In the genomic region with DNA sequence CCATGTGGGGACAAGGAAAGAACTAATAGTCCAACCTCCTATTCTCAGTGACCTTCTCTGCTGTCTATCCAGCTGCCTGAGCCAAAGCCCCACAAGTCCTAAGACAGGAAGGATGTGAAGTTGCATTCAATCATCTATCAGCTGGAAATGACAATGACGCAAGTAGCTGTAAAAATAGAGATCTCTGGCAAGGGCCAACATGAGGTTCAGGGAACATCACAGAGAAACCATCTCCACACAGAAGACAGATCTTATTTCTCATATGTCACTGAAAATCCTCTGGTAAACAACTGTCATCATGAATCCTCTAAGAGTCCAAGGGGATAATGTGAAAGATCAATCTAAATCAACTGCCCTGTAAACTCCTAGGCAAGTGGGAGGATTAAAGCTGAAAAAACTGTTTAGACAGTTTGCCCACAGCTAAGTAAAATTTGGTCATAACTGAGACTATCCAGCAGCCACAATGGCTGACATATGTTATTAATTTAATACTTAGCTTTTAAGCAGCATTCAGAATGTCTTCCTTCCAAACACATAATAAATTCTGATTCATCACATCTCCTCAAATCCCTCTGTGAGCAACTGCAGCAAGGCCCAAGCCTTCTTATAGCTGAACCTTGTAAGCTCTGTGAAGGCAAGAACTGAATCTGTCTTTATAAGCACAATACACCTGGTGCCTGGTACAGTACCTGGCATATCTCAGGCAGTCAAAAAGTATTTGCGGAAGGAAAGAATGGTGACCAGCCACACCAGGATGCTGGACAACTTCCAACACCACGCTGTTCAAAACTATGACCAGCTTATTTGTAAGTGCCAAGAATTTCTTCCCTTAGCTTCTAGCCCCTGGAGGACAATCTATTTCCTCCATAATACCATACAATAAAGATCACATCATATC, we compare ENCODE assay signal across 11 cellular contexts. TPM values are rescaled to one million over a fixed set of nuclear protein-coding genes. Genes with fewer than 3 reads are reported as not detected.
DNase-seq lines count a peak whose midpoint lies in the region; ATAC-seq and TF ChIP-seq lines count a peak whose summit lies in the region.
"Had no signal": no experiment of that assay in that cellular context is flagged by ENCODE, and none has a peak within 500 bp of the region (broad histone marks: within the 10 kb centered on the region; RNA-seq: fewer than 3 reads in every experiment).

No MANE protein-coding gene starts in this region.

- H3K9me3 Mint-ChIP-seq in activated T-cell treated with anti-CD3 and anti-CD28 coated beads, Interleukin-2, amount 50 U/mL, for 72 hours, result no peaks in the 10 kb centered on the region
- H3K9me3 Mint-ChIP-seq: stimulated activated naive CD8-positive, alpha-beta T cell treated with anti-CD3 and anti-CD28 coated beads, Interleukin-15, Interleukin-2, amounts not matched to agents 100 ng/mL and 50 ng/mL, for 24 hours had no signal

- ATAC-seq in lung (ENCODE audit: insufficient read depth, low FRiP score) (peak; percentile 55), GM18858 (IDR thresholded peaks at IDR 0.05; ENCODE audit: unreplicated experiment) (no peak)
- ATAC-seq in activated T-cell treated with anti-CD3 and anti-CD28 coated beads, Interleukin-2, amount 50 U/mL, for 72 hours (replicated peaks in 1 of 2), result no peak

- no peak overlapping the region for H3K4me3 Mint-ChIP-seq in activated T-cell treated with anti-CD3 and anti-CD28 coated beads, Interleukin-2, amount 50 U/mL, for 72 hours
- H3K4me3 Mint-ChIP-seq: stimulated activated naive CD8-positive, alpha-beta T cell treated with anti-CD3 and anti-CD28 coated beads, Interleukin-15, Interleukin-2, amounts not matched to agents 100 ng/mL and 50 ng/mL, for 24 hours had no signal

- no peaks in the 10 kb centered on the region for H3K79me2 ChIP-seq in ACC112 (ENCODE audit: control insufficient read depth, insufficient read depth, low read length, unreplicated experiment)

- no peak overlapping the region for H2AFZ ChIP-seq in ACC112 (ENCODE audit: low read length, unreplicated experiment)

- H3K27me3 Mint-ChIP-seq in activated T-cell treated with anti-CD3 and anti-CD28 coated beads, Interleukin-2, amount 50 U/mL, for 72 hours (ENCODE audit: low read depth), result no peaks in the 10 kb centered on the region
- H3K27me3 Mint-ChIP-seq: stimulated activated naive CD8-positive, alpha-beta T cell treated with anti-CD3 and anti-CD28 coated beads, Interleukin-15, Interleukin-2, amounts not matched to agents 100 ng/mL and 50 ng/mL, for 24 hours had no signal

- H3K4me1 ChIP-seq in ACC112 (ENCODE audit: control insufficient read depth, insufficient read depth, low read length, unreplicated experiment) (peaks cover 16% of the 10 kb centered on the region), lung (ENCODE audit: control insufficient read depth in 2 of 2, insufficient read depth in 2 of 2, low read length in 2 of 2) (peaks cover 3 to 22% of the 10 kb centered on the region in 2 donors), BE2C (no peaks in the 10 kb centered on the region)

- WGBS in lung, 2 donors, result 43 to 54% methylated on average over 3 of the region's 3 CpGs

- peak; percentile 70 for DNase-seq in MV-4-11 (lab: John Stamatoyannopoulos, UW)
- peak; percentile 73 for DNase-seq in dermis blood vessel endothelial cell
- DNase-seq in lung (ENCODE audit: low spot score), result no peak
- DNase-seq in islet precursor cell, result no peak
- DNase-seq in activated T-cell treated with anti-CD3 and anti-CD28 coated beads, Interleukin-2, amount 50 U/mL, for 72 hours, result no peak
- no peak for DNase-seq in BE2C
- DNase-seq: activated effector memory CD4-positive, alpha-beta T cell treated with Interleukin-2 at 50 U/mL for 16 hours had no signal

- no peak overlapping the region for H3K27ac Mint-ChIP-seq in activated T-cell treated with anti-CD3 and anti-CD28 coated beads, Interleukin-2, amount 50 U/mL, for 72 hours
- H3K27ac Mint-ChIP-seq: stimulated activated naive CD8-positive, alpha-beta T cell treated with anti-CD3 and anti-CD28 coated beads, Interleukin-15, Interleukin-2, amounts not matched to agents 100 ng/mL and 50 ng/mL, for 24 hours had no signal

- H3K27me3 ChIP-seq in ACC112 (ENCODE audit: insufficient read depth, low read length) (no peaks in the 10 kb centered on the region), lung (ENCODE audit: control insufficient read depth, insufficient read depth) (no peaks in the 10 kb centered on the region), BE2C (no peaks in the 10 kb centered on the region)

- H3K36me3 ChIP-seq in ACC112 (ENCODE audit: insufficient read depth, low read length) (no peaks in the 10 kb centered on the region), lung (ENCODE audit: control insufficient read depth in 2 of 2, insufficient read depth in 2 of 2, low read length in 2 of 2) (peaks cover 0 to 1% of the 10 kb centered on the region in 2 donors), BE2C (no peaks in the 10 kb centered on the region)

- no peak overlapping the region for H3K4me3 ChIP-seq in ACC112 (ENCODE audit: low read depth, low read length)
- no peak overlapping the region for H3K4me3 ChIP-seq in lung
- no peak overlapping the region for H3K4me3 ChIP-seq in BE2C (ENCODE audit: low read depth, low read length)

- H3K9me3 ChIP-seq in lung (ENCODE audit: control insufficient read depth in 2 of 2, insufficient read depth in 1 of 2, low read length in 1 of 2) (peaks cover 0 to 1% of the 10 kb centered on the region in 2 donors), BE2C (no peaks in the 10 kb centered on the region)

- TF ChIP-seq CTCF in lung (IDR thresholded peaks at IDR 0.05; ENCODE audit: control extremely low read depth, extremely low read depth) (no peak), BE2C (IDR thresholded peaks at IDR 0.05; ENCODE audit: low read depth, low read length) (no peak)

- H3K27ac ChIP-seq in ACC112 (ENCODE audit: low read depth, low read length) (peak overlapping the region; percentile 60), lung (ENCODE audit: low read depth in 1 of 2, low read length in 1 of 2) (peak overlapping the region; percentile 68 to 84)
- H3K27ac ChIP-seq: C4-2B had no signal

- H3K4me1 Mint-ChIP-seq in activated T-cell treated with anti-CD3 and anti-CD28 coated beads, Interleukin-2, amount 50 U/mL, for 72 hours (ENCODE audit: low read depth), result peaks cover 4% of the 10 kb centered on the region

- H3K36me3 Mint-ChIP-seq in activated T-cell treated with anti-CD3 and anti-CD28 coated beads, Interleukin-2, amount 50 U/mL, for 72 hours (ENCODE audit: insufficient read depth in 2 of 2), result peaks cover 0 to 1% of the 10 kb centered on the region in 2 donors

RNA-seq across cellular contexts. Expression of a gene that starts 52.0 kb away (rescaled TPM):
- 28.7 and 31.8 TPM in 2 replicates for total RNA-seq in dermis blood vessel endothelial cell
- 10 to 100 TPM; 24.7 to 43.4 TPM for total RNA-seq in lung
- 10 to 100 TPM; 11.4 to 27.2 TPM for polyA plus RNA-seq in lung
- total RNA-seq in activated T-cell treated with anti-CD3 and anti-CD28 coated beads, Interleukin-2, amount 50 U/mL, for 72 hours, result 10 to 100 TPM; 46.1 to 52.5 TPM
- polyA plus RNA-seq in BE2C (2012; ENCODE audit: insufficient read depth, insufficient read length, low read depth), result 29.1 TPM

RNA-seq across cellular contexts. Expression of a gene that starts 53.2 kb away (rescaled TPM):
- total RNA-seq in dermis blood vessel endothelial cell (52.6 and 72.7 TPM in 2 replicates), lung (10 to 100 TPM; 30.0 to 71.5 TPM)
- 10 to 100 TPM in 1 of 2 donors, 1 to 10 TPM in 1; 8.3 to 10.9 TPM for polyA plus RNA-seq in lung
- total RNA-seq in activated T-cell treated with anti-CD3 and anti-CD28 coated beads, Interleukin-2, amount 50 U/mL, for 72 hours, result 10 to 100 TPM; 29.6 to 34.7 TPM
- 13.3 TPM for polyA plus RNA-seq in BE2C (2012; ENCODE audit: insufficient read depth, insufficient read length, low read depth)

RNA-seq across cellular contexts. Expression of a gene that starts 59.6 kb away (rescaled TPM):
- total RNA-seq in dermis blood vessel endothelial cell, result 1.9 and 2.0 TPM in 2 replicates
- total RNA-seq in lung, result 1 to 10 TPM; 2.4 to 2.7 TPM
- 1 to 10 TPM; 2.2 to 2.3 TPM for polyA plus RNA-seq in lung
- 1 to 10 TPM; 2.8 to 4.9 TPM for total RNA-seq in activated T-cell treated with anti-CD3 and anti-CD28 coated beads, Interleukin-2, amount 50 U/mL, for 72 hours
- 5.7 TPM for polyA plus RNA-seq in BE2C (2012; ENCODE audit: insufficient read depth, insufficient read length, low read depth)

RNA-seq across cellular contexts. Expression of a gene that starts 59.9 kb away (rescaled TPM):
- total RNA-seq in dermis blood vessel endothelial cell, result 5.3 and 5.7 TPM in 2 replicates
- 10 to 100 TPM; 17.5 to 27.4 TPM for total RNA-seq in lung
- polyA plus RNA-seq in lung, result 10 to 100 TPM; 15.2 to 49.0 TPM
- total RNA-seq in activated T-cell treated with anti-CD3 and anti-CD28 coated beads, Interleukin-2, amount 50 U/mL, for 72 hours, result 10 to 100 TPM; 24.9 to 32.6 TPM
- polyA plus RNA-seq in BE2C (2012; ENCODE audit: insufficient read depth, insufficient read length, low read depth), result 24.8 TPM

Comparison
In these comparisons a context has a peak if more than half of its experiments do, and no peak if none do; other contexts are left out.
1. DNase-seq: peak in MV-4-11 (single experiment) and dermis blood vessel endothelial cell (single experiment); none in lung (single experiment), islet precursor cell (single experiment), activated T-cell treated with anti-CD3 and anti-CD28 coated beads, Interleukin-2, amount 50 U/mL, for 72 hours (0 of 2) and BE2C (single experiment).